Comparison of ENCODE assay signal across 19 cellular contexts in the genomic region with DNA sequence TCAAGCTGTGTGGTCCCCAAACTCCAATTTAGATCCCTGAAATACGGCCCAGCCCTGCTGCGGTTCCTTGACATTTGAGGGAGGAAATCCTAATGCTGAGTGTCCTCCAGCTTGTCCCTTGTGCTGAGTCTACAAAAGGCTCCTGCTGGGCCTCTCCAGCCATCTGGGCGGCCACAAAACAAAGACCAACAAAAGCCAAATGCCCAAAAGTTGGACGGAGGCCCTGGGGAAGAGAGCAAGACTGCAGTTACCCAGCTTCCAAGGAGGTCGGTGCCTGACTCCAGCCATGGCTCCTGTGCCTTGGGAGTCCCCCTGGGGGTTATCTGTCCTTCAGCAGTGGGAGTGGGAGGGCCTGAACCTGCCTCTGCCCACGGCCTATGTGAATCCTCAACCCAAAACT.
DNase-seq lines count a peak whose midpoint lies in the region; ATAC-seq and TF ChIP-seq lines count a peak whose summit lies in the region.
"Had no signal": no experiment of that assay in that cellular context is flagged by ENCODE, and none has a peak within 500 bp of the region (broad histone marks: within the 10 kb centered on the region; RNA-seq: fewer than 3 reads in every experiment).

No MANE protein-coding gene starts in this region.

- H4K20me1 ChIP-seq in GM23338 (replicated peaks; ENCODE audit: insufficient read depth): no peaks in the 10 kb centered on the region
- H4K20me1 ChIP-seq: BLaER1 had no signal

- H3K36me3 Mint-ChIP-seq in GM23338 (ENCODE audit: low read depth): no peaks in the 10 kb centered on the region
- no peaks in the 10 kb centered on the region for H3K36me3 Mint-ChIP-seq in CD8-positive, alpha-beta T cell
- H3K36me3 Mint-ChIP-seq: CD14-positive monocyte; CD4-positive, alpha-beta memory T cell had no signal

- H2AFZ ChIP-seq in GM23338 (peak overlapping the region; percentile 32; the same call in 1 of the 2 replicates), neuron (ENCODE audit: low read depth, low read length) (peak overlapping the region; percentile 35)
- H2AFZ ChIP-seq: GM23248 had no signal

- peaks cover 9% of the 10 kb centered on the region for H3K4me1 Mint-ChIP-seq in GM23338
- no peaks in the 10 kb centered on the region for H3K4me1 Mint-ChIP-seq in CD8-positive, alpha-beta T cell (ENCODE audit: low read depth)
- H3K4me1 Mint-ChIP-seq: CD14-positive monocyte, IgD-negative memory B cell had no signal

- no peaks in the 10 kb centered on the region for H3K27me3 ChIP-seq in GM23338 (ENCODE audit: insufficient read depth)
- no peaks in the 10 kb centered on the region for H3K27me3 ChIP-seq in neuron (ENCODE audit: insufficient read depth, low read length)
- H3K27me3 ChIP-seq in CD8-positive, alpha-beta T cell (ENCODE audit: insufficient read depth, low read length): no peaks in the 10 kb centered on the region
- H3K27me3 ChIP-seq: BLaER1 had no signal

- H3K4me1 ChIP-seq in GM23338 (ENCODE audit: insufficient read depth) (peaks cover 4% of the 10 kb centered on the region), neuron (ENCODE audit: insufficient read depth, low read length) (peaks cover 7% of the 10 kb centered on the region)
- H3K4me1 ChIP-seq in CD8-positive, alpha-beta T cell (ENCODE audit: insufficient read depth, low read length): no peaks in the 10 kb centered on the region

- no peak for TF ChIP-seq CTCF in GM23338 (conservative IDR thresholded peaks at IDR 0.05; ENCODE audit: low read depth in 2 of 2)
- TF ChIP-seq CTCF in CD8-positive, alpha-beta T cell (IDR thresholded peaks at IDR 0.05): no peak

- H3K27ac ChIP-seq in GM23338 (ENCODE audit: low read depth): no peak overlapping the region
- no peak overlapping the region for H3K27ac ChIP-seq in CD8-positive, alpha-beta T cell (ENCODE audit: low read depth, low read length)
- H3K27ac ChIP-seq: BLaER1, GM23248 had no signal

- H3K36me3 ChIP-seq in GM23338 (ENCODE audit: insufficient read depth) (no peaks in the 10 kb centered on the region), neuron (ENCODE audit: insufficient read depth, low read length) (no peaks in the 10 kb centered on the region)
- no peaks in the 10 kb centered on the region for H3K36me3 ChIP-seq in CD8-positive, alpha-beta T cell (ENCODE audit: insufficient read depth, low read length)
- H3K36me3 ChIP-seq: BLaER1 had no signal

- ATAC-seq in GM23338: no peak
- no peak for ATAC-seq in CD8-positive, alpha-beta T cell
- ATAC-seq: GM12878, HCT116 had no signal

- no peak overlapping the region for H3K4me2 ChIP-seq in GM23338
- H3K4me2 ChIP-seq: BLaER1 had no signal

- CTCF ChIA-PET in CD8-positive, alpha-beta T cell (lab: Charles Lee): no interaction called here

- POLR2A ChIA-PET in CD8-positive, alpha-beta T cell (lab: Charles Lee): no interaction called here

- H3K9me3 ChIP-seq in neuron (ENCODE audit: low read length): no peaks in the 10 kb centered on the region
- H3K9me3 ChIP-seq in CD8-positive, alpha-beta T cell (ENCODE audit: low read length): no peaks in the 10 kb centered on the region

- H3K27ac Mint-ChIP-seq in GM23338: no peak overlapping the region
- no peak overlapping the region for H3K27ac Mint-ChIP-seq in CD8-positive, alpha-beta T cell
- H3K27ac Mint-ChIP-seq: CD14-positive monocyte; CD4-positive, alpha-beta memory T cell; HFFc6; IgD-negative memory B cell had no signal

- no peaks in the 10 kb centered on the region for H3F3A ChIP-seq in GM23338 (replicated peaks; ENCODE audit: low read depth)

- no peaks in the 10 kb centered on the region for H3K9me2 ChIP-seq in GM23338 (ENCODE audit: insufficient read depth)

- H3K4me3 ChIP-seq in GM23338 (no peak overlapping the region), neuron (ENCODE audit: low read length) (no peak overlapping the region)
- H3K4me3 ChIP-seq in CD8-positive, alpha-beta T cell (ENCODE audit: low read depth, low read length): no peak overlapping the region
- H3K4me3 ChIP-seq: BLaER1, GM12878, GM23248 had no signal

- intact Hi-C loops in CD8-positive, alpha-beta T cell (cut with DNase I, micrococcal nuclease): no loop called here

- H3K79me2 ChIP-seq in GM23338 (replicated peaks; ENCODE audit: insufficient read depth): no peaks in the 10 kb centered on the region

- no peaks in the 10 kb centered on the region; the same call in 2 of the 3 replicates for H3K9me3 Mint-ChIP-seq in GM23338
- H3K9me3 Mint-ChIP-seq in CD8-positive, alpha-beta T cell: no peaks in the 10 kb centered on the region
- H3K9me3 Mint-ChIP-seq: CD14-positive monocyte, IgD-negative memory B cell had no signal

- H3K27me3 Mint-ChIP-seq in GM23338 (ENCODE audit: insufficient read depth, low read depth, poor library complexity): peaks cover 10% of the 10 kb centered on the region
- peaks cover 25% of the 10 kb centered on the region for H3K27me3 Mint-ChIP-seq in CD8-positive, alpha-beta T cell (ENCODE audit: low read depth)

- DNase-seq in GM23338 (ENCODE audit: low spot score) (no peak), islet precursor cell (peak; percentile 38), NCI-H2081 (lab: John Stamatoyannopoulos, UW) (no peak), HUDEP-2 (lab: John Stamatoyannopoulos, UW; ENCODE audit: unreplicated experiment in 76 of 76) (no peak), globus pallidus (ENCODE audit: low spot score) (no peak)
- no peak for DNase-seq in CD8-positive, alpha-beta T cell
- DNase-seq: 8988T; Calu3; CD4-positive, alpha-beta memory T cell; DMS79 treated with DMSO at 0.1 percent for 48 hours; GM23248; H7; HFFc6 had no signal

- H3K4me3 Mint-ChIP-seq in GM23338: no peak overlapping the region
- no peak overlapping the region for H3K4me3 Mint-ChIP-seq in CD8-positive, alpha-beta T cell
- H3K4me3 Mint-ChIP-seq: CD14-positive monocyte; CD4-positive, alpha-beta memory T cell; HFFc6; IgD-negative memory B cell had no signal

TF ChIP-seq in GM23338, 12 proteins besides CTCF, POLR2A, EP300 and RAD21:
- TF ChIP-seq NANOG (IDR thresholded peaks at IDR 0.05; ENCODE audit: borderline replicate concordance): no peak
- TF ChIP-seq ETS1 (IDR thresholded peaks at IDR 0.05): no peak
- no peak for TF ChIP-seq CREB1 (CRISPR knock-in tag; IDR thresholded peaks at IDR 0.05; ENCODE audit: low read depth)
- no peak for TF ChIP-seq EZH2 (IDR thresholded peaks at IDR 0.05; ENCODE audit: low read depth, unreplicated experiment)
- no peak for TF ChIP-seq ZNF114 (CRISPR knock-in tag; IDR thresholded peaks at IDR 0.05)
- no peak for TF ChIP-seq EZH2phosphoT487 (IDR thresholded peaks at IDR 0.05; ENCODE audit: unreplicated experiment)
- TF ChIP-seq JUNB (IDR thresholded peaks at IDR 0.05; ENCODE audit: unreplicated experiment): no peak
